Comparison of ENCODE assay signal across 22 cellular contexts in the genomic region with DNA sequence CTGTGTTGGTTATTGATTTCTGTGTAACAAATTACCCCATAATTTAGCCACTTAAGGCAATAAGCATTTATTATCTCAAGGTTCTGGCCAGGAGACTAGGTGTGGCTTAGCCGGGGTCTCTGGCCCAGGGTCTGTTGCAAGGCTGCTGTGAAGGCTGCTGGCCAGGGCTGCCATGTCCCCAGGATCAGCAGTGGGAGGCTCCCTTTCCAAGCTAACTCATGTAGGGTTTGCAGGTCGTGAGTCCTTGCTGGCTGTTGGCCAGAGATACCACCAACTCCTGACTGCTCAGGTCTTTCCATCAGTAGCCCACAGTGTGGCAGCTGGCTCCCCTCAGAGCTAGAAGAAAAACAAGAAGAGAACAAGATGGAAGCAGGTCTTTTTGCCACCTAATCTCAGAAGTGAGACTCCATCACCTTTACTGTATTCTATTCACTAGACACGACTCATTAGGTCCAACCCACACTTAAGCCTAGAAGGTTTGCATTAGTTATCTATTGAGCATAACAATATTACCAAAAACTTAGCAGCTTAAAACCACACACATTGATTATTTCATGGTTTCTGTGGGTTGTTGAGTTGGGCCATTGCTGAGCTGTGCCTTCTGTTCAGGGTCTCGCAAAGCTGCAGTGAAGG.
"Had no signal": no experiment of that assay in that cellular context is flagged by ENCODE, and none has a peak within 500 bp of the region (broad histone marks: within the 10 kb centered on the region; RNA-seq: fewer than 3 reads in every experiment).

No MANE protein-coding gene starts in this region.

- H3K36me3 ChIP-seq: esophagus squamous epithelium, pancreas, sigmoid colon, SJSA1, suprapubic skin, transverse colon, uterus had no signal

- H3K27me3 ChIP-seq: body of pancreas, esophagus squamous epithelium, pancreas, sigmoid colon, SJSA1, spleen, suprapubic skin, transverse colon, uterus had no signal

- H3K4me3 ChIP-seq: body of pancreas, esophagus squamous epithelium, mucosa of descending colon, pancreas, sigmoid colon, SJSA1, spleen, suprapubic skin, transverse colon, uterus had no signal

- H3K27ac Mint-ChIP-seq: activated CD4-positive, alpha-beta memory T cell treated with anti-CD3 and anti-CD28 coated beads for 36 hours; activated naive CD8-positive, alpha-beta T cell treated with anti-CD3 and anti-CD28 coated beads, Interleukin-2, amount 10 ng/mL, durations not matched to agents 7 days and 5 days; activated T-helper 2 cell treated with anti-CD3 and anti-CD28 coated beads, Interferon-gamma antibody, Interleukin-2, Interleukin-4, amounts not matched to agents 10 μg/mL and 5 μg/mL and 100 μg/mL, durations not matched to agents 14 hours and 24 hours and 36 hours; naive B cell; T-helper 1 cell treated with Interleukin-12 subunit alpha and Interleukin-12 subunit beta and Interleukin-4 antibody, amounts not matched to agents 30 μg/mL and 1 μg/mL, for 36 hours had no signal

- DNase-seq: activated CD4-positive, alpha-beta memory T cell treated with anti-CD3 and anti-CD28 coated beads for 36 hours; activated CD4-positive, CD25-positive, alpha-beta regulatory T cell treated with anti-CD3 and anti-CD28 coated beads, Interleukin-2, amount 50 U/mL, for 72 hours; activated CD8-positive, alpha-beta memory T cell treated with anti-CD3 and anti-CD28 coated beads, Interleukin-2, amount 50 U/mL, for 4 hours; activated naive CD8-positive, alpha-beta T cell treated with anti-CD3 and anti-CD28 coated beads, Interleukin-2, amount 10 ng/mL, durations not matched to agents 7 days and 5 days; body of pancreas; dermis blood vessel endothelial cell; effector memory CD4-positive, alpha-beta T cell; esophagus squamous epithelium; mesenchymal stem cell; mucosa of descending colon; naive B cell; pancreas; sigmoid colon; spleen; stimulated activated CD4-positive, alpha-beta T cell treated with anti-CD3 and anti-CD28 coated beads, Interleukin-4, amount 100 ng/mL, for 4 hours; stimulated activated naive CD4-positive, alpha-beta T cell treated with Interleukin-2 at 50 U/mL for 16 hours; transverse colon; uterus had no signal

- ATAC-seq: body of pancreas, mucosa of descending colon, pancreas had no signal

- H3K27me3 Mint-ChIP-seq: activated CD4-positive, alpha-beta memory T cell treated with anti-CD3 and anti-CD28 coated beads for 36 hours; activated naive CD8-positive, alpha-beta T cell treated with anti-CD3 and anti-CD28 coated beads, Interleukin-2, amount 10 ng/mL, durations not matched to agents 7 days and 5 days; naive B cell had no signal

- H3K9me3 ChIP-seq: body of pancreas, pancreas, uterus had no signal

- H3K4me1 Mint-ChIP-seq: naive B cell had no signal

- H3K4me3 Mint-ChIP-seq: activated CD4-positive, alpha-beta memory T cell treated with anti-CD3 and anti-CD28 coated beads for 36 hours; activated naive CD8-positive, alpha-beta T cell treated with anti-CD3 and anti-CD28 coated beads, Interleukin-2, amount 10 ng/mL, durations not matched to agents 7 days and 5 days; naive B cell; T-helper 1 cell treated with Interleukin-12 subunit alpha and Interleukin-12 subunit beta and Interleukin-4 antibody, amounts not matched to agents 30 μg/mL and 1 μg/mL, for 36 hours had no signal

- H3K4me1 ChIP-seq: body of pancreas, pancreas, suprapubic skin, uterus had no signal

- H3K27ac ChIP-seq: body of pancreas, esophagus squamous epithelium, pancreas, sigmoid colon, SJSA1, spleen, suprapubic skin, transverse colon, uterus had no signal
